In genomic region chr17:57286372-57287105, GRCh38 we compare ENCODE assay signal across 11 cellular contexts. TPM values are rescaled to one million over a fixed set of nuclear protein-coding genes. Genes with fewer than 3 reads are reported as not detected.
A peak's percentile ranks its signal among the peaks of the same experiment; 100 is the strongest.
DNase-seq lines count a peak whose midpoint lies in the region; ATAC-seq and TF ChIP-seq lines count a peak whose summit lies in the region.
"Had no signal": no experiment of that assay in that cellular context is flagged by ENCODE, and none has a peak within 500 bp of the region (broad histone marks: within the 10 kb centered on the region; RNA-seq: fewer than 3 reads in every experiment).

No MANE protein-coding gene starts in this region.

- peak overlapping the region in 2 of 3 donors; percentile 20 to 42 for H3K9ac ChIP-seq in skeletal muscle tissue (ENCODE audit: low read depth in 1 of 3, low read length in 3 of 3)

- H3K27ac ChIP-seq in skeletal muscle tissue (ENCODE audit: low read depth, low read length): peak overlapping the region; percentile 82

- no peak for ATAC-seq in activated CD8-positive, alpha-beta memory T cell treated with anti-CD3 and anti-CD28 coated beads, Interleukin-2, amount 10 ng/mL, durations not matched to agents 7 days and 5 days

- H3K27ac Mint-ChIP-seq in activated CD8-positive, alpha-beta memory T cell treated with anti-CD3 and anti-CD28 coated beads, Interleukin-2, amount 10 ng/mL, durations not matched to agents 7 days and 5 days: peak overlapping the region; percentile 83
- H3K27ac Mint-ChIP-seq in glutamatergic neuron (ENCODE audit: unreplicated experiment): peak overlapping the region; percentile 35

- H3K4me3 Mint-ChIP-seq in activated CD8-positive, alpha-beta memory T cell treated with anti-CD3 and anti-CD28 coated beads, Interleukin-2, amount 10 ng/mL, durations not matched to agents 7 days and 5 days: no peak overlapping the region
- peak overlapping the region; percentile 31 for H3K4me3 Mint-ChIP-seq in glutamatergic neuron (ENCODE audit: unreplicated experiment)

- no peak overlapping the region for H3K4me3 ChIP-seq in skeletal muscle tissue (ENCODE audit: low read length in 3 of 3)

- H3K27me3 ChIP-seq in skeletal muscle tissue (ENCODE audit: control insufficient read depth in 3 of 3, insufficient read depth in 3 of 3, low read length in 3 of 3): no peaks in the 10 kb centered on the region

- H3K4me1 ChIP-seq in skeletal muscle tissue (ENCODE audit: control insufficient read depth in 3 of 3, insufficient read depth in 3 of 3, low read length in 3 of 3): peaks cover 42 to 77% (median 67%) of the 10 kb centered on the region in 3 donors

- H3K36me3 ChIP-seq in skeletal muscle tissue (ENCODE audit: control insufficient read depth in 3 of 3, insufficient read depth in 3 of 3, low read length in 3 of 3): peaks cover 0 to 2% (median 0%) of the 10 kb centered on the region in 3 donors

- no peaks in the 10 kb centered on the region for H3K9me3 Mint-ChIP-seq in activated CD8-positive, alpha-beta memory T cell treated with anti-CD3 and anti-CD28 coated beads, Interleukin-2, amount 10 ng/mL, durations not matched to agents 7 days and 5 days (ENCODE audit: low read depth)
- peaks cover 6% of the 10 kb centered on the region for H3K9me3 Mint-ChIP-seq in glutamatergic neuron (ENCODE audit: unreplicated experiment)

- no peaks in the 10 kb centered on the region for H3K27me3 Mint-ChIP-seq in activated CD8-positive, alpha-beta memory T cell treated with anti-CD3 and anti-CD28 coated beads, Interleukin-2, amount 10 ng/mL, durations not matched to agents 7 days and 5 days
- peaks cover 5% of the 10 kb centered on the region for H3K27me3 Mint-ChIP-seq in glutamatergic neuron (ENCODE audit: unreplicated experiment)

- no peak for DNase-seq in activated CD8-positive, alpha-beta memory T cell treated with anti-CD3 and anti-CD28 coated beads, Interleukin-2, amount 10 ng/mL, durations not matched to agents 7 days and 5 days
- DNase-seq in activated CD8-positive, alpha-beta memory T cell treated with anti-CD3 and anti-CD28 coated beads for 24 hours: no peak
- DNase-seq in NCI-H774 (lab: John Stamatoyannopoulos, UW) (peak; percentile 75), glutamatergic neuron (no peak), GM19240 (ENCODE audit: insufficient read length, low spot score) (no peak), GDM1 (lab: John Stamatoyannopoulos, UW) (no peak)
- DNase-seq in stimulated activated naive CD4-positive, alpha-beta T cell treated with Interleukin-2 at 50 U/mL for 16 hours (lab: John Stamatoyannopoulos, UW): no peak
- DNase-seq: activated CD4-positive, alpha-beta T cell treated with anti-CD3 and anti-CD28 coated beads for 1 hour; NCI-H1694; stimulated activated CD4-positive, alpha-beta T cell treated with anti-CD3 and anti-CD28 coated beads, Interleukin-4, amount 100 ng/mL, for 1 hour had no signal

- CTCF ChIA-PET in activated CD8-positive, alpha-beta memory T cell treated with anti-CD3 and anti-CD28 coated beads, Interleukin-2, amount 10 ng/mL, durations not matched to agents 7 days and 5 days (lab: Charles Lee): interaction anchor here (1.9 kb wide), 1 partner anchor 42 kb away, joined by 6 read pairs; no protein-coding TSS in a partner anchor

- peaks cover 11% of the 10 kb centered on the region for H3K36me3 Mint-ChIP-seq in activated CD8-positive, alpha-beta memory T cell treated with anti-CD3 and anti-CD28 coated beads, Interleukin-2, amount 10 ng/mL, durations not matched to agents 7 days and 5 days
- H3K36me3 Mint-ChIP-seq in glutamatergic neuron (ENCODE audit: unreplicated experiment): peaks cover 3% of the 10 kb centered on the region

- H3K9me3 ChIP-seq in skeletal muscle tissue (ENCODE audit: control insufficient read depth in 3 of 3, low read length in 3 of 3): no peaks in the 10 kb centered on the region

- no peak for TF ChIP-seq CTCF in glutamatergic neuron (IDR thresholded peaks at IDR 0.05; ENCODE audit: partially characterized antibody, unreplicated experiment)

- peaks cover 54% of the 10 kb centered on the region for H3K4me1 Mint-ChIP-seq in activated CD8-positive, alpha-beta memory T cell treated with anti-CD3 and anti-CD28 coated beads, Interleukin-2, amount 10 ng/mL, durations not matched to agents 7 days and 5 days
- peaks cover 63% of the 10 kb centered on the region for H3K4me1 Mint-ChIP-seq in glutamatergic neuron (ENCODE audit: low read depth, unreplicated experiment)

RNA-seq across cellular contexts. Expression of gene MSI2, which starts 30.2 kb away (rescaled TPM):
- 100 to 1,000 TPM; 117 to 120 TPM for total RNA-seq in activated CD8-positive, alpha-beta memory T cell treated with anti-CD3 and anti-CD28 coated beads, Interleukin-2, amount 10 ng/mL, durations not matched to agents 7 days and 5 days
- 141 TPM for total RNA-seq in glutamatergic neuron (ENCODE audit: unreplicated experiment)
- total RNA-seq in skeletal muscle tissue: 20.4 TPM
